ENCODE assay signal across 18 cellular contexts in the genomic region with DNA sequence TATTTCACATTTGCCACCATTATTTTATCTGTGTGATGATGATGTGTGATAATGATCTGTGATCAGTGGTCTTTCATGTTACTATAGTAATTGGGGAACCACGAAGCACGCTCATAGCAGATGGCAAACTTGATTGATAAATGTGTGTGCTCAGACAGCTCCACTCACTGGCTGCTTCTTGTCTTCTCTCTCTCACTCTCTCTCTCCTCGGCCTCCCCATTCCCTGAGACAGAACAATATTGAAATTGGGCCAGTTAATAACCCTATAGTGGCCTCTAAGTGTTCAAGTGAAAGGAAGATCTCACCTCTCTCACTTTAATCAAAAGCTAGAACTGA.
DNase-seq lines count a peak whose midpoint lies in the region; ATAC-seq, FAIRE-seq and TF ChIP-seq lines count a peak whose summit lies in the region.
"Had no signal": no experiment of that assay in that cellular context is flagged by ENCODE, and none has a peak within 500 bp of the region (broad histone marks: within the 10 kb centered on the region; RNA-seq: fewer than 3 reads in every experiment).

No MANE protein-coding gene starts in this region.

- no peak overlapping the region for H3K27ac Mint-ChIP-seq in activated CD8-positive, alpha-beta T cell treated with anti-CD3 and anti-CD28 coated beads for 36 hours
- no peak overlapping the region for H3K27ac Mint-ChIP-seq in activated CD8-positive, alpha-beta T cell treated with anti-CD3 and anti-CD28 coated beads, Interleukin-2, amount 10 ng/mL, durations not matched to agents 7 days and 5 days
- no peak overlapping the region for H3K27ac Mint-ChIP-seq in WTC11
- H3K27ac Mint-ChIP-seq in stimulated activated naive CD8-positive, alpha-beta T cell treated with anti-CD3 and anti-CD28 coated beads, Interleukin-15, amount 100 ng/mL, for 72 hours: no peak overlapping the region
- H3K27ac Mint-ChIP-seq: activated naive CD4-positive, alpha-beta T cell treated with anti-CD3 and anti-CD28 coated beads, Interleukin-2, amount 10 ng/mL, durations not matched to agents 7 days and 5 days had no signal

- H3K27ac ChIP-seq in HepG2 (ENCODE audit: extremely low read length, insufficient read depth, low read length): no peak overlapping the region
- H3K27ac ChIP-seq: sigmoid colon, transverse colon had no signal

- H3K27me3 ChIP-seq in HepG2 (ENCODE audit: control insufficient read depth in 1 of 2, insufficient read depth in 2 of 2, low read length in 2 of 2): no peaks in the 10 kb centered on the region
- H3K27me3 ChIP-seq: sigmoid colon, transverse colon had no signal

- H3K4me1 ChIP-seq in HepG2 (ENCODE audit: insufficient read depth, low read length): peaks cover 10% of the 10 kb centered on the region

- ATAC-seq in activated CD8-positive, alpha-beta T cell treated with anti-CD3 and anti-CD28 coated beads for 36 hours: peak; percentile 37
- ATAC-seq in activated CD8-positive, alpha-beta T cell treated with anti-CD3 and anti-CD28 coated beads, Interleukin-2, amount 10 ng/mL, durations not matched to agents 7 days and 5 days: no peak
- ATAC-seq in WTC11 (peak; percentile 62), HepG2 (peak; percentile 54)
- peak; percentile 42 for ATAC-seq in stimulated activated naive CD8-positive, alpha-beta T cell treated with anti-CD3 and anti-CD28 coated beads, Interleukin-15, amount 100 ng/mL, for 72 hours

- no peak for TF ChIP-seq RAD21 in HepG2 (CRISPR knock-in tag; IDR thresholded peaks at IDR 0.05)

- no peak overlapping the region for H3K9ac ChIP-seq in HepG2 (ENCODE audit: insufficient read depth, low read depth, low read length)

- H3K36me3 Mint-ChIP-seq in activated CD8-positive, alpha-beta T cell treated with anti-CD3 and anti-CD28 coated beads for 36 hours (ENCODE audit: low read depth): no peaks in the 10 kb centered on the region
- no peaks in the 10 kb centered on the region for H3K36me3 Mint-ChIP-seq in activated CD8-positive, alpha-beta T cell treated with anti-CD3 and anti-CD28 coated beads, Interleukin-2, amount 10 ng/mL, durations not matched to agents 7 days and 5 days (ENCODE audit: low read depth)
- peaks cover 7% of the 10 kb centered on the region for H3K36me3 Mint-ChIP-seq in WTC11
- H3K36me3 Mint-ChIP-seq: activated naive CD4-positive, alpha-beta T cell treated with anti-CD3 and anti-CD28 coated beads, Interleukin-2, amount 10 ng/mL, durations not matched to agents 7 days and 5 days had no signal

- H2AFZ ChIP-seq in HepG2 (ENCODE audit: low read length): no peak overlapping the region

- no peaks in the 10 kb centered on the region for H3K9me3 Mint-ChIP-seq in activated CD8-positive, alpha-beta T cell treated with anti-CD3 and anti-CD28 coated beads for 36 hours
- no peaks in the 10 kb centered on the region for H3K9me3 Mint-ChIP-seq in activated CD8-positive, alpha-beta T cell treated with anti-CD3 and anti-CD28 coated beads, Interleukin-2, amount 10 ng/mL, durations not matched to agents 7 days and 5 days (ENCODE audit: insufficient read depth)
- peaks cover 10% of the 10 kb centered on the region for H3K9me3 Mint-ChIP-seq in WTC11
- H3K9me3 Mint-ChIP-seq in stimulated activated naive CD8-positive, alpha-beta T cell treated with anti-CD3 and anti-CD28 coated beads, Interleukin-15, amount 100 ng/mL, for 72 hours: peaks cover 6 to 9% of the 10 kb centered on the region in 2 donors
- H3K9me3 Mint-ChIP-seq: activated naive CD4-positive, alpha-beta T cell treated with anti-CD3 and anti-CD28 coated beads, Interleukin-2, amount 10 ng/mL, durations not matched to agents 7 days and 5 days had no signal

- H3K36me3 ChIP-seq in HepG2 (replicated peaks in 1 of 2; ENCODE audit: control insufficient read depth in 1 of 2, insufficient read depth in 2 of 2, low read length in 2 of 2): no peaks in the 10 kb centered on the region
- H3K36me3 ChIP-seq: sigmoid colon, transverse colon had no signal

- H3K79me2 ChIP-seq in HepG2 (ENCODE audit: insufficient read depth, low read length): no peaks in the 10 kb centered on the region

- TF ChIP-seq CTCF in activated CD8-positive, alpha-beta T cell treated with anti-CD3 and anti-CD28 coated beads for 36 hours (IDR thresholded peaks at IDR 0.05): no peak
- no peak for TF ChIP-seq CTCF in WTC11 (IDR thresholded peaks at IDR 0.05)
- TF ChIP-seq CTCF in HepG2 (CRISPR knock-in tag; IDR thresholded peaks at IDR 0.05): no peak
- no peak for TF ChIP-seq CTCF in lower leg skin (IDR thresholded peaks at IDR 0.05)

- 0 out of 2 replicates have a peak overlapping the region, but pooled peaks have one; percentile 1 for H3K4me2 ChIP-seq in HepG2 (ENCODE audit: low read depth, low read length)

- H3K4me3 Mint-ChIP-seq in activated CD8-positive, alpha-beta T cell treated with anti-CD3 and anti-CD28 coated beads for 36 hours: peak overlapping the region; percentile 37
- no peak overlapping the region for H3K4me3 Mint-ChIP-seq in activated CD8-positive, alpha-beta T cell treated with anti-CD3 and anti-CD28 coated beads, Interleukin-2, amount 10 ng/mL, durations not matched to agents 7 days and 5 days
- no peak overlapping the region for H3K4me3 Mint-ChIP-seq in WTC11
- peak overlapping the region in 1 of 2 donors; percentile 55 for H3K4me3 Mint-ChIP-seq in stimulated activated naive CD8-positive, alpha-beta T cell treated with anti-CD3 and anti-CD28 coated beads, Interleukin-15, amount 100 ng/mL, for 72 hours
- H3K4me3 Mint-ChIP-seq: activated naive CD4-positive, alpha-beta T cell treated with anti-CD3 and anti-CD28 coated beads, Interleukin-2, amount 10 ng/mL, durations not matched to agents 7 days and 5 days had no signal

- WGBS in HepG2 (ENCODE audit: low lambda C conversion rate): 47% methylated on average over 3 of the region's 3 CpGs
- WGBS in lower leg skin, 2 donors: 71 to 72% methylated on average over 3 of the region's 3 CpGs

- H3K9me3 ChIP-seq in HepG2 (ENCODE audit: low read length): no peaks in the 10 kb centered on the region

- H4K20me1 ChIP-seq in HepG2 (ENCODE audit: insufficient read depth, low read length): no peaks in the 10 kb centered on the region

- no peak for TF ChIP-seq POLR2A in HepG2 (IDR thresholded peaks at IDR 0.05; ENCODE audit: insufficient read depth in 1 of 2, low read depth in 2 of 2, low read length in 2 of 2)
- TF ChIP-seq POLR2A in lower leg skin (IDR thresholded peaks at IDR 0.05): no peak

- peak; percentile 8 for FAIRE-seq in HepG2 (lab: Jason Lieb, UNC)
- FAIRE-seq: G401.6, GM19239, RCC 7860 had no signal

- intact Hi-C loops in activated CD8-positive, alpha-beta T cell treated with anti-CD3 and anti-CD28 coated beads for 36 hours (cut with micrococcal nuclease): no loop called here
- intact Hi-C loops in HepG2 (cut with micrococcal nuclease; ENCODE audit: unreplicated experiment): loop anchor here (2.0 kb wide), 1 partner anchor 82 kb away; no protein-coding TSS in a partner anchor
- intact Hi-C loops in lower leg skin (cut with DNase I; ENCODE audit: low total_unique reads): no loop called here

- H3K27me3 Mint-ChIP-seq in activated CD8-positive, alpha-beta T cell treated with anti-CD3 and anti-CD28 coated beads for 36 hours: no peaks in the 10 kb centered on the region
- H3K27me3 Mint-ChIP-seq in activated CD8-positive, alpha-beta T cell treated with anti-CD3 and anti-CD28 coated beads, Interleukin-2, amount 10 ng/mL, durations not matched to agents 7 days and 5 days (ENCODE audit: low read depth): no peaks in the 10 kb centered on the region
- peaks cover 30% of the 10 kb centered on the region for H3K27me3 Mint-ChIP-seq in WTC11 (ENCODE audit: low read depth)
- no peaks in the 10 kb centered on the region for H3K27me3 Mint-ChIP-seq in stimulated activated naive CD8-positive, alpha-beta T cell treated with anti-CD3 and anti-CD28 coated beads, Interleukin-15, amount 100 ng/mL, for 72 hours

- H3K4me3 ChIP-seq in HepG2 (replicated peaks in 1 of 3; ENCODE audit: insufficient read depth in 1 of 3, low read depth in 2 of 3, low read length in 3 of 3): no peak overlapping the region
- H3K4me3 ChIP-seq in lower leg skin (ENCODE audit: low read depth, poor library complexity, severe bottlenecking): no peak overlapping the region
- H3K4me3 ChIP-seq: sigmoid colon, transverse colon had no signal

- DNase-seq in activated CD8-positive, alpha-beta T cell treated with anti-CD3 and anti-CD28 coated beads for 36 hours: no peak
- DNase-seq in activated CD8-positive, alpha-beta T cell treated with anti-CD3 and anti-CD28 coated beads, Interleukin-2, amount 10 ng/mL, durations not matched to agents 7 days and 5 days: no peak
- DNase-seq in WTC11 (ENCODE audit: low spot score): no peak
- no peak for DNase-seq in HepG2 (ENCODE audit: low spot score)
- no peak for DNase-seq in stimulated activated naive CD8-positive, alpha-beta T cell treated with anti-CD3 and anti-CD28 coated beads, Interleukin-15, amount 100 ng/mL, for 72 hours
- no peak for DNase-seq in lower leg skin (ENCODE audit: low spot score in 2 of 2)
- no peak for DNase-seq in NCI-H2107 (lab: John Stamatoyannopoulos, UW)
- no peak for DNase-seq in stimulated activated CD4-positive, alpha-beta T cell treated with anti-CD3 and anti-CD28 coated beads, Interleukin-4, amount 100 ng/mL, for 4 hours
- DNase-seq: AML-193, NCI-H1105, NCI-H1930, sigmoid colon, SW 1271, transverse colon had no signal

- TF ChIP-seq EP300 in HepG2 (IDR thresholded peaks at IDR 0.05; ENCODE audit: low read depth in 2 of 2, low read length in 2 of 2) (no peak), HepG2 (CRISPR knock-in tag; IDR thresholded peaks at IDR 0.05; ENCODE audit: borderline replicate concordance) (no peak)

- peaks cover 2% of the 10 kb centered on the region for H3K4me1 Mint-ChIP-seq in activated CD8-positive, alpha-beta T cell treated with anti-CD3 and anti-CD28 coated beads for 36 hours (ENCODE audit: low read depth)
- H3K4me1 Mint-ChIP-seq in activated CD8-positive, alpha-beta T cell treated with anti-CD3 and anti-CD28 coated beads, Interleukin-2, amount 10 ng/mL, durations not matched to agents 7 days and 5 days (ENCODE audit: low read depth): peaks cover 5% of the 10 kb centered on the region
- H3K4me1 Mint-ChIP-seq in WTC11: peaks cover 8% of the 10 kb centered on the region
- H3K4me1 Mint-ChIP-seq in stimulated activated naive CD8-positive, alpha-beta T cell treated with anti-CD3 and anti-CD28 coated beads, Interleukin-15, amount 100 ng/mL, for 72 hours: peaks cover 12% of the 10 kb centered on the region

- POLR2A ChIA-PET in activated CD8-positive, alpha-beta T cell treated with anti-CD3 and anti-CD28 coated beads for 36 hours (lab: Charles Lee): interaction anchor here (0.6 kb wide), 1 partner anchor 19 kb away, joined by 3 read pairs; no protein-coding TSS in a partner anchor
- POLR2A ChIA-PET in activated CD8-positive, alpha-beta T cell treated with anti-CD3 and anti-CD28 coated beads, Interleukin-2, amount 10 ng/mL, durations not matched to agents 7 days and 5 days (lab: Charles Lee): no interaction called here
- POLR2A ChIA-PET in WTC11 (lab: Charles Lee) (interaction anchor here (1.1 kb wide), 1 partner anchor 119 kb away, joined by 3 read pairs; the partner anchor contains the start of gene PDK1), HepG2 (lab: Yijun Ruan, JAX) (no interaction called here)

- CTCF ChIA-PET in activated CD8-positive, alpha-beta T cell treated with anti-CD3 and anti-CD28 coated beads for 36 hours (lab: Charles Lee): interaction anchor here (0.9 to 2.6 kb wide), 9 partner anchors 10 to 163 kb away, joined by 3 to 14 read pairs (median 4); no protein-coding TSS in a partner anchor
- CTCF ChIA-PET in activated CD8-positive, alpha-beta T cell treated with anti-CD3 and anti-CD28 coated beads, Interleukin-2, amount 10 ng/mL, durations not matched to agents 7 days and 5 days (lab: Charles Lee): interaction anchor here (1.0 to 2.9 kb wide), 9 partner anchors 13 to 501 kb away, joined by 3 to 17 read pairs (median 4); no protein-coding TSS in a partner anchor
- CTCF ChIA-PET in WTC11 (lab: Charles Lee): interaction anchor here (0.8 to 2.9 kb wide), 50 partner anchors 9 to 547 kb away, joined by 3 to 57 read pairs (median 7); partner anchors contain the start of gene PDK1
- CTCF ChIA-PET in HepG2 (lab: Yijun Ruan, JAX; ENCODE audit: low intra/inter-chr PET ratio, low total read pairs): interaction anchor here (1.2 to 2.0 kb wide), 2 partner anchors 81 to 503 kb away, joined by 3 to 9 read pairs; no protein-coding TSS in a partner anchor

- in situ Hi-C loops in HepG2 (cut with HindIII; ENCODE audit: extremely low pct_ligation_motif_present, low pct_unique_long_range_greater_than_20kb): no loop called here

- no TSS peak for BruUV-seq in HepG2 (replicated peaks; lab: Mats Ljungman, UMichigan)

Comparison
In these comparisons a context has a peak if more than half of its experiments do, and no peak if none do; other contexts are left out.
1. POLR2A ChIA-PET loops: an anchor here in activated CD8-positive, alpha-beta T cell treated with anti-CD3 and anti-CD28 coated beads for 36 hours (0.6 kb wide) and WTC11 (1.1 kb wide); none called in activated CD8-positive, alpha-beta T cell treated with anti-CD3 and anti-CD28 coated beads, Interleukin-2, amount 10 ng/mL, durations not matched to agents 7 days and 5 days and HepG2.